In the genomic region with DNA sequence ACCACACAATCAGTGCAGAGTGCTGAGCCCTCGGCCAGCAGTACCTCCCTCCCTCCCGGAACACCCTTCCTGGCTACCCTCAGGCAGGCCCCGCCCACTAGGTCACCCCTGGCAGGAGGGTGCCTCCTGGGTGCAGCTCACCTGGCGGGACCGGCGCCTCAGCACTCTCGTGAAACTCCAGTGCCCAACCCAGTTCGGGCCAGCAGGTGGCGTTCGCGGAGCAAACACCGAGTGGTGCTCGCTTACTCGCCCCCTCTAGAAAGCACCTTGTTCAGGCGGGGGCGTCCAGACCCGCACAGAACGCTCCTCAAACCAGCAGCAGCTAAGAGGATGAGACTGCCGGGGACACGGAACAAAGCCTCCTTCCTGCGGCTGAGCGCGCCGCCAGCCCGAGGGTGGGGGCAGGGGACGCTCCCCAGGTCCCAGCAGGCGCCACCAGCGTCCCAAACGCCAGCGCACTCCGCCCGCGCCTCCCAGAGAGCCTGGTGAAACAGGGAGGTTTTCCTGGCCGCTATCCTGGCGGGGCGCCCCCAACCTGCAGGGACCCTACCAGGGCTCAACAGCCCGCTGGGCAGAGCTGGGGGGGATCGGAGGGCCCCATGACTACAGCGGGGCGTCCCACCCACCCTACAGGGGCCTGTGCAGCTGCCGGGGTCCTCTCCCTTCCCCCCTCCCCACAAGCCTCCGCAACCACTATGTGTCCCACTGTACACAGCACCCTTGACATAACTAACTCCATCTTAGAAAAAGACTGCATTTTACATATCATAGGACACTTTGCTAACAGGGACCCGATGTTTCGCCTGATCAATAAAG, we compare ENCODE assay signal across 8 cellular contexts. TPM values are rescaled to one million over a fixed set of nuclear protein-coding genes. Genes with fewer than 3 reads are reported as not detected.
DNase-seq lines count a peak whose midpoint lies in the region; ATAC-seq, FAIRE-seq and TF ChIP-seq lines count a peak whose summit lies in the region.

No MANE protein-coding gene starts in this region.

- no peak for FAIRE-seq in A549 (lab: Jason Lieb, UNC)

- H3K4me3 ChIP-seq in A549: peak overlapping the region; percentile 54

- H3K9me3 ChIP-seq in A549: no peaks in the 10 kb centered on the region

- WGBS in A549 (ENCODE audit: missing lambda C conversion rate): 15% methylated on average over 23 of the region's 44 CpGs

- H3K4me3 Mint-ChIP-seq in activated CD8-positive, alpha-beta T cell treated with anti-CD3 and anti-CD28 coated beads, Interleukin-2, amount 10 ng/mL, durations not matched to agents 7 days and 5 days: peak overlapping the region; percentile 84
- peak overlapping the region; percentile 61 for H3K4me3 Mint-ChIP-seq in memory B cell

- CTCF ChIA-PET in A549 (lab: Yijun Ruan, JAX): interaction anchor here (0.7 to 6.2 kb wide), 32 partner anchors 9 to 308 kb away, joined by 3 to 70 read pairs (median 5); no protein-coding TSS in a partner anchor
- CTCF ChIA-PET in activated CD8-positive, alpha-beta T cell treated with anti-CD3 and anti-CD28 coated beads, Interleukin-2, amount 10 ng/mL, durations not matched to agents 7 days and 5 days (lab: Charles Lee): interaction anchor here (0.6 to 13.4 kb wide), 24 partner anchors 9 to 269 kb away, joined by 3 to 693 read pairs (median 4); partner anchors contain the start of genes MAL, MRPS5, ZNF2 and ZNF514

- peak; percentile 91 for TF ChIP-seq CTCF in A549 (IDR thresholded peaks at IDR 0.05)

- peak; percentile 69 to 76 for TF ChIP-seq RAD21 in A549 (conservative IDR thresholded peaks at IDR 0.05 in 1 of 2, IDR thresholded peaks at IDR 0.05 in 1 of 2)

- H3K4me1 ChIP-seq in A549: peaks cover 10% of the 10 kb centered on the region; the same call in 1 of the 3 replicates

- peak overlapping the region; percentile 94 for H3K4me2 ChIP-seq in A549

- peaks cover 77% of the 10 kb centered on the region for H3K4me1 Mint-ChIP-seq in activated CD8-positive, alpha-beta T cell treated with anti-CD3 and anti-CD28 coated beads, Interleukin-2, amount 10 ng/mL, durations not matched to agents 7 days and 5 days (ENCODE audit: low read depth)
- H3K4me1 Mint-ChIP-seq in memory B cell: peaks cover 7% of the 10 kb centered on the region

- H3K27ac ChIP-seq in A549: peak overlapping the region in 1 of 2 experiments; percentile 75; a peak in 4 of 6 replicates

- DNase-seq in A549 (ENCODE audit: low read depth in 1 of 2, low spot score in 1 of 2) (peak; percentile 74 to 79), NCI-H2227 treated with DMSO at 0.1 percent for 48 hours (lab: John Stamatoyannopoulos, UW) (peak; percentile 52), memory B cell (ENCODE audit: low spot score in 2 of 2) (peak; percentile 45 to 67)
- DNase-seq in activated CD8-positive, alpha-beta T cell treated with anti-CD3 and anti-CD28 coated beads, Interleukin-2, amount 10 ng/mL, durations not matched to agents 7 days and 5 days: peak; percentile 95
- DNase-seq in effector CD4-positive, alpha-beta T cell: peak; percentile 87
- DNase-seq in stimulated activated CD8-positive, alpha-beta memory T cell treated with anti-CD3 and anti-CD28 coated beads, Interleukin-15, amount 100 ng/mL, for 1 hour (ENCODE audit: low read depth): peak; percentile 86

- POLR2A ChIA-PET in A549 (lab: Yijun Ruan, JAX): no interaction called here
- POLR2A ChIA-PET in activated CD8-positive, alpha-beta T cell treated with anti-CD3 and anti-CD28 coated beads, Interleukin-2, amount 10 ng/mL, durations not matched to agents 7 days and 5 days (lab: Charles Lee): interaction anchor here (1.4 to 10.1 kb wide), 5 partner anchors 15 to 53 kb away, joined by 3 to 255 read pairs (median 22); partner anchors contain the start of genes MAL and MRPS5

- H3K36me3 Mint-ChIP-seq in activated CD8-positive, alpha-beta T cell treated with anti-CD3 and anti-CD28 coated beads, Interleukin-2, amount 10 ng/mL, durations not matched to agents 7 days and 5 days (ENCODE audit: low read depth): peaks cover 22% of the 10 kb centered on the region
- no peaks in the 10 kb centered on the region for H3K36me3 Mint-ChIP-seq in memory B cell

- no peaks in the 10 kb centered on the region for H3K27me3 Mint-ChIP-seq in activated CD8-positive, alpha-beta T cell treated with anti-CD3 and anti-CD28 coated beads, Interleukin-2, amount 10 ng/mL, durations not matched to agents 7 days and 5 days (ENCODE audit: low read depth)
- no peaks in the 10 kb centered on the region for H3K27me3 Mint-ChIP-seq in memory B cell

- ATAC-seq in A549 (peak; percentile 82 to 93), GM18508 (IDR thresholded peaks at IDR 0.05; ENCODE audit: insufficient read depth, unreplicated experiment) (peak; percentile 59), HG03095 (IDR thresholded peaks at IDR 0.05; ENCODE audit: unreplicated experiment) (peak; percentile 80), memory B cell (ENCODE audit: low read depth) (peak; percentile 91)
- ATAC-seq in activated CD8-positive, alpha-beta T cell treated with anti-CD3 and anti-CD28 coated beads, Interleukin-2, amount 10 ng/mL, durations not matched to agents 7 days and 5 days: peak; percentile 77

- peak overlapping the region; percentile 95 for H3K27ac Mint-ChIP-seq in activated CD8-positive, alpha-beta T cell treated with anti-CD3 and anti-CD28 coated beads, Interleukin-2, amount 10 ng/mL, durations not matched to agents 7 days and 5 days
- H3K27ac Mint-ChIP-seq in memory B cell: no peak overlapping the region

- no peaks in the 10 kb centered on the region for H3K9me3 Mint-ChIP-seq in activated CD8-positive, alpha-beta T cell treated with anti-CD3 and anti-CD28 coated beads, Interleukin-2, amount 10 ng/mL, durations not matched to agents 7 days and 5 days (ENCODE audit: insufficient read depth)
- no peaks in the 10 kb centered on the region for H3K9me3 Mint-ChIP-seq in memory B cell

- TF ChIP-seq POLR2A in A549 (IDR thresholded peaks at IDR 0.05; ENCODE audit: low read length): no peak

- TF ChIP-seq EP300 in A549 (IDR thresholded peaks at IDR 0.05): no peak

TF ChIP-seq in A549, 52 proteins besides CTCF, POLR2A, EP300 and RAD21:
- TF ChIP-seq MAX (IDR thresholded peaks at IDR 0.05): no peak
- TF ChIP-seq SMC3 (IDR thresholded peaks at IDR 0.05): peak; percentile 80
- TF ChIP-seq JUNB (IDR thresholded peaks at IDR 0.05): no peak

RNA-seq across cellular contexts. Expression of gene MRPS5, which starts 44.7 kb away (rescaled TPM):
- polyA plus RNA-seq in A549 (2011; rRNA removed) (96.4 and 123 TPM in 2 replicates), A549 (2017; fragmentation: RNase III; extraction: RNeasy Plus Mini Kit Qiagen cat#74134 plus additional on column Dnase treatment) (102 to 108 TPM (median 103 TPM) in 3 replicates)
- 90.6 and 92.4 TPM in 2 replicates for polyA plus RNA-seq in A549 (2012; cell fraction: cytosol; rRNA removed)
- 84.5 and 111 TPM in 2 replicates for polyA plus RNA-seq in A549 (2012; cell fraction: nucleus; rRNA removed)
- polyA minus RNA-seq in A549 (2011; rRNA and poly(A)+ RNA removed): 58.5 and 61.2 TPM in 2 replicates
- total RNA-seq in activated CD8-positive, alpha-beta T cell treated with anti-CD3 and anti-CD28 coated beads, Interleukin-2, amount 10 ng/mL, durations not matched to agents 7 days and 5 days: 10 to 100 TPM; 79.8 to 83.3 TPM

RNA-seq across cellular contexts. Expression of gene MAL, which starts 51.4 kb away (rescaled TPM):
- polyA plus RNA-seq in A549 (2011; rRNA removed) (0.08 TPM in 1 of 2 replicates, not detected in the other), A549 (2017; fragmentation: RNase III; extraction: RNeasy Plus Mini Kit Qiagen cat#74134 plus additional on column Dnase treatment) (not detected in 3 replicates)
- polyA plus RNA-seq in A549 (2012; cell fraction: cytosol; rRNA removed): not detected in 2 replicates
- not detected in 2 replicates for polyA plus RNA-seq in A549 (2012; cell fraction: nucleus; rRNA removed)
- not detected in 2 replicates for polyA minus RNA-seq in A549 (2011; rRNA and poly(A)+ RNA removed)
- 100 to 1,000 TPM; 188 to 206 TPM for total RNA-seq in activated CD8-positive, alpha-beta T cell treated with anti-CD3 and anti-CD28 coated beads, Interleukin-2, amount 10 ng/mL, durations not matched to agents 7 days and 5 days
